Comparison of ENCODE assay signal across 8 cellular contexts in genomic region chr1:27772581-27772931, GRCh38. TPM values are rescaled to one million over a fixed set of nuclear protein-coding genes. Genes with fewer than 3 reads are reported as not detected.
DNase-seq lines count a peak whose midpoint lies in the region; ATAC-seq and TF ChIP-seq lines count a peak whose summit lies in the region.

No MANE protein-coding gene starts in this region.

- no peaks in the 10 kb centered on the region for H3K9me3 ChIP-seq in iPS-15b (ENCODE audit: control insufficient read depth, insufficient read depth, low read length)

- no peaks in the 10 kb centered on the region for H3K9me3 Mint-ChIP-seq in activated T-helper 17 cell treated with anti-CD3 and anti-CD28 coated beads, Interleukin-2, amount 50 U/mL, for 72 hours
- H3K9me3 Mint-ChIP-seq in stimulated activated memory B cell treated with anti-CD40 and anti-IgM and Interleukin-4, amounts not matched to agents 10 μg/mL and 1 μg/mL and 100 μg/mL, for 72 hours: no peaks in the 10 kb centered on the region

- H3K27ac Mint-ChIP-seq in activated T-helper 17 cell treated with anti-CD3 and anti-CD28 coated beads, Interleukin-2, amount 50 U/mL, for 72 hours: peak overlapping the region; percentile 94
- H3K27ac Mint-ChIP-seq in stimulated activated memory B cell treated with anti-CD40 and anti-IgM and Interleukin-4, amounts not matched to agents 10 μg/mL and 1 μg/mL and 100 μg/mL, for 72 hours: peak overlapping the region; percentile 93

- no peaks in the 10 kb centered on the region for H3K27me3 Mint-ChIP-seq in activated T-helper 17 cell treated with anti-CD3 and anti-CD28 coated beads, Interleukin-2, amount 50 U/mL, for 72 hours
- H3K27me3 Mint-ChIP-seq in stimulated activated memory B cell treated with anti-CD40 and anti-IgM and Interleukin-4, amounts not matched to agents 10 μg/mL and 1 μg/mL and 100 μg/mL, for 72 hours: no peaks in the 10 kb centered on the region

- TF ChIP-seq CTCF in HFF-Myc (IDR thresholded peaks at IDR 0.05; ENCODE audit: low read depth, low read length, missing control alignments) (no peak), GM13976 (IDR thresholded peaks at IDR 0.05; ENCODE audit: borderline replicate concordance, control extremely low read depth, extremely low read depth, insufficient read depth, missing control alignments) (no peak)

- H3K27me3 ChIP-seq in iPS-15b (ENCODE audit: control insufficient read depth, insufficient read depth, low read length): no peaks in the 10 kb centered on the region

- H3K36me3 ChIP-seq in iPS-15b (ENCODE audit: control insufficient read depth, insufficient read depth, low read length): no peaks in the 10 kb centered on the region

- H3K4me1 ChIP-seq in iPS-15b (ENCODE audit: control insufficient read depth, insufficient read depth, low read length): peaks cover 5% of the 10 kb centered on the region

- no peak for ATAC-seq in activated T-helper 17 cell treated with anti-CD3 and anti-CD28 coated beads, Interleukin-2, amount 50 U/mL, for 72 hours (replicated peaks)
- no peak for ATAC-seq in stimulated activated memory B cell treated with anti-CD40 and anti-IgM and Interleukin-4, amounts not matched to agents 10 μg/mL and 1 μg/mL and 100 μg/mL, for 72 hours
- ATAC-seq in GM18858 (IDR thresholded peaks at IDR 0.05; ENCODE audit: unreplicated experiment) (no peak), HG03432 (IDR thresholded peaks at IDR 0.05; ENCODE audit: unreplicated experiment) (no peak)

- in situ Hi-C loops in GM13976 (cut with MboI; ENCODE audit: low sequenced_read_pairs, unreplicated experiment): no loop called here

- H3K4me3 ChIP-seq in HFF-Myc (replicated peaks; ENCODE audit: low read depth, low read length): peak overlapping the region; percentile 99
- peak overlapping the region; percentile 60 for H3K4me3 ChIP-seq in iPS-15b (ENCODE audit: low read depth, low read length)

- no peak for DNase-seq in HFF-Myc (ENCODE audit: extremely low read depth, low read depth)
- no peak for DNase-seq in GM13976 (ENCODE audit: low spot score)
- DNase-seq in activated CD4-positive, alpha-beta T cell treated with anti-CD3 and anti-CD28 coated beads, Interleukin-2, amount 50 U/mL, for 1 hour: no peak

- peak overlapping the region; percentile 93 for H3K4me3 Mint-ChIP-seq in activated T-helper 17 cell treated with anti-CD3 and anti-CD28 coated beads, Interleukin-2, amount 50 U/mL, for 72 hours
- H3K4me3 Mint-ChIP-seq in stimulated activated memory B cell treated with anti-CD40 and anti-IgM and Interleukin-4, amounts not matched to agents 10 μg/mL and 1 μg/mL and 100 μg/mL, for 72 hours: peak overlapping the region; percentile 90

- no peak overlapping the region for H3K9ac ChIP-seq in iPS-15b (ENCODE audit: low read depth, low read length)

- peaks cover 20% of the 10 kb centered on the region for H3K4me1 Mint-ChIP-seq in activated T-helper 17 cell treated with anti-CD3 and anti-CD28 coated beads, Interleukin-2, amount 50 U/mL, for 72 hours
- H3K4me1 Mint-ChIP-seq in stimulated activated memory B cell treated with anti-CD40 and anti-IgM and Interleukin-4, amounts not matched to agents 10 μg/mL and 1 μg/mL and 100 μg/mL, for 72 hours: peaks cover 24% of the 10 kb centered on the region

- H3K36me3 Mint-ChIP-seq in activated T-helper 17 cell treated with anti-CD3 and anti-CD28 coated beads, Interleukin-2, amount 50 U/mL, for 72 hours (ENCODE audit: low read depth): peaks cover 31% of the 10 kb centered on the region
- peaks cover 15% of the 10 kb centered on the region for H3K36me3 Mint-ChIP-seq in stimulated activated memory B cell treated with anti-CD40 and anti-IgM and Interleukin-4, amounts not matched to agents 10 μg/mL and 1 μg/mL and 100 μg/mL, for 72 hours

RNA-seq across cellular contexts. Expression of gene STX12, which starts 0.5 kb away (rescaled TPM):
- total RNA-seq in activated T-helper 17 cell treated with anti-CD3 and anti-CD28 coated beads, Interleukin-2, amount 50 U/mL, for 72 hours: 10 to 100 TPM; 39.1 to 50.7 TPM

RNA-seq across cellular contexts. Expression of gene FAM76A, which starts 46.8 kb away (rescaled TPM):
- total RNA-seq in activated T-helper 17 cell treated with anti-CD3 and anti-CD28 coated beads, Interleukin-2, amount 50 U/mL, for 72 hours: 1 to 10 TPM; 6.4 to 8.4 TPM

RNA-seq across cellular contexts. Expression of gene PPP1R8, which starts 58.0 kb away (rescaled TPM):
- 10 to 100 TPM; 41.0 to 57.9 TPM for total RNA-seq in activated T-helper 17 cell treated with anti-CD3 and anti-CD28 coated beads, Interleukin-2, amount 50 U/mL, for 72 hours
